7 cellular contexts compared by ENCODE assay signal in the genomic region with DNA sequence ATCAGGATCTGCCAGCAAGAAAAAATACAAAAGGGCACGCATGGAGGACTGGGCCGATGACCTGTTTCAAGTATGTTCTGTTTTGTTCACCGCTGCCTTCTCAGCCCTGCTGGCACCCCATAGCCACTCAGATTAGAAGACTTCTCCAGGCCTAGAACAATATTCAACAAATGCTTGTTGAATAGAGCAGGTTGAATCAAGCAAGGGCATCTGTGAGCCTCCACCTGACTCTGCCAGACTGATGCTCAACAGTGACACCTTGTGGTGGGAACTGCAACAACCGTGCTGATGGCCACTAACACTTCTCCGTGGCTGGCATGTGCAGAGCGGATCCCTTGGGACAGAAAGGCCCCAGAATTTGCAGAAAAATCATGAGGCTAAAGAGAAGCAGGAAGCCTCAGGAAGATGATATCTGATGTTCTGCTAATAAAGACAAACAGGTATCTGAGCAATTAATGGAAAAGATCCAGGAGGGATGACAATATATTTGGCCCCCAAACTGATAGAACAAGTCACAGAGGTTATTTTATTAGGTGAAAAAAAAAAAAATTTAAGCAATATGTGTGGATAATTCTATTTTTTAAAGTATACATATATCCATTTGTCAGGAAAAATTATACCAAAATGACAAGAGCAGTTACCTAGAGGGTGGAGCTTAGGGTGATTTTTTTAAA.
A peak's percentile ranks its signal among the peaks of the same experiment; 100 is the strongest.
DNase-seq lines count a peak whose midpoint lies in the region; ATAC-seq and TF ChIP-seq lines count a peak whose summit lies in the region.

No MANE protein-coding gene starts in this region.

- H3K9me1 ChIP-seq in IMR-90 (ENCODE audit: insufficient read depth, low read length): no peaks in the 10 kb centered on the region

- CTCF ChIA-PET in IMR-90 (lab: Yijun Ruan, JAX) (interaction anchor here (0.5 to 0.6 kb wide), 6 partner anchors 10 to 883 kb away, joined by 3 to 7 read pairs (median 4); no protein-coding TSS in a partner anchor), PC-9 (lab: Charles Lee) (interaction anchor here (0.6 to 0.8 kb wide), 4 partner anchors 10 to 475 kb away, joined by 3 to 4 read pairs (median 3); no protein-coding TSS in a partner anchor)

- H3K9ac ChIP-seq in IMR-90 (ENCODE audit: low read depth, low read length): no peak overlapping the region

- no peak for TF ChIP-seq POLR2A in IMR-90 (IDR thresholded peaks at IDR 0.05; ENCODE audit: low read depth, low read length)

- TF ChIP-seq CTCF in IMR-90 (conservative IDR thresholded peaks at IDR 0.05; ENCODE audit: low read depth, low read length) (peak; percentile 44), PC-9 (conservative IDR thresholded peaks at IDR 0.05) (peak; percentile 85), astrocyte of the spinal cord (IDR thresholded peaks at IDR 0.05; ENCODE audit: low read depth, low read length) (peak; percentile 79), lung (IDR thresholded peaks at IDR 0.05; ENCODE audit: control extremely low read depth, extremely low read depth) (no peak)

- H2BK15ac ChIP-seq in IMR-90 (ENCODE audit: low read depth, low read length): no peak overlapping the region

- H2BK120ac ChIP-seq in IMR-90 (ENCODE audit: low read depth, low read length): no peak overlapping the region

- H2AFZ ChIP-seq in IMR-90 (replicated peaks; ENCODE audit: low read length, poor library complexity) (no peak overlapping the region), PC-9 (no peak overlapping the region)

- no peak overlapping the region for H3K4me3 ChIP-seq in IMR-90 (ENCODE audit: insufficient read depth, low read depth, low read length)
- H3K4me3 ChIP-seq in PC-9: no peak overlapping the region
- no peak overlapping the region for H3K4me3 ChIP-seq in astrocyte of the spinal cord (ENCODE audit: low read depth, low read length)
- H3K4me3 ChIP-seq in lung: no peak overlapping the region

- dilution Hi-C loops in IMR-90 (cut with HindIII; ENCODE audit: low sequenced_read_pairs, unreplicated experiment): no loop called here

- no peak overlapping the region for H3K18ac ChIP-seq in IMR-90 (ENCODE audit: low read depth, low read length)

- H3K27ac ChIP-seq in IMR-90 (ENCODE audit: insufficient read depth, low read length): no peak overlapping the region
- peak overlapping the region; percentile 79 for H3K27ac ChIP-seq in PC-9
- no peak overlapping the region for H3K27ac ChIP-seq in lung (ENCODE audit: low read depth in 1 of 2, low read length in 1 of 2)

- H2BK5ac ChIP-seq in IMR-90 (ENCODE audit: low read depth, low read length, poor library complexity, severe bottlenecking): no peak overlapping the region

- intact Hi-C loops in IMR-90 (cut with micrococcal nuclease) (loop anchor here (5.0 kb wide), 1 partner anchor 487 kb away; no protein-coding TSS in a partner anchor), PC-9 (cut with micrococcal nuclease; ENCODE audit: unreplicated experiment) (loop anchor here (1.0 to 5.0 kb wide), 3 partner anchors 618 to 827 kb away; no protein-coding TSS in a partner anchor)

- in situ Hi-C loops in IMR-90 (cut with MboI; ENCODE audit: low sequenced_read_pairs) (loop anchor here (25.0 kb wide), 1 partner anchor 283 kb away; a partner anchor contains a TSS), astrocyte of the spinal cord (cut with HindIII; ENCODE audit: low sequenced_read_pairs) (no loop called here)

- no peaks in the 10 kb centered on the region for H3K9me2 ChIP-seq in PC-9 (ENCODE audit: insufficient read depth)

- ATAC-seq in IMR-90 (ENCODE audit: low read depth) (peak; percentile 59; the same call in 1 of the 2 replicates), lung (ENCODE audit: insufficient read depth, low FRiP score) (peak; percentile 34), HG03039 (IDR thresholded peaks at IDR 0.05; ENCODE audit: unreplicated experiment) (no peak)

- H3K23ac ChIP-seq in IMR-90 (ENCODE audit: low read depth, low read length): no peak overlapping the region

- H3K9me3 ChIP-seq in IMR-90 (ENCODE audit: control insufficient read depth, insufficient read depth, low read length) (0 out of 2 replicates have a peak, but pooled peaks cover 2% of the 10 kb centered on the region), PC-9 (ENCODE audit: insufficient read depth, low read depth) (0 out of 2 replicates have a peak, but pooled peaks cover 4% of the 10 kb centered on the region), lung (ENCODE audit: control insufficient read depth in 2 of 2, insufficient read depth in 1 of 2, low read length in 1 of 2) (no peaks in the 10 kb centered on the region)

- no peak overlapping the region for H3K4ac ChIP-seq in IMR-90 (ENCODE audit: low read depth, low read length)

- H4K5ac ChIP-seq in IMR-90 (ENCODE audit: low read depth, low read length): no peak overlapping the region

- DNase-seq in ELF-1 (ENCODE audit: low read depth, low spot score) (peak; percentile 82), IMR-90 (peak; percentile 23), PC-9 (peak; percentile 60 to 66), astrocyte of the spinal cord (ENCODE audit: low read depth, low spot score) (peak; percentile 37), lung (ENCODE audit: low spot score) (peak; percentile 37), ureter (ENCODE audit: low spot score) (peak; percentile 55)

- no peak overlapping the region for H4K8ac ChIP-seq in IMR-90 (ENCODE audit: low read depth in 2 of 2, low read length in 2 of 2)

- H3K4me2 ChIP-seq in IMR-90 (ENCODE audit: low read depth, low read length): no peak overlapping the region
- H3K4me2 ChIP-seq in PC-9: peak overlapping the region; percentile 20

- no peak overlapping the region for H2AK5ac ChIP-seq in IMR-90 (ENCODE audit: low read depth, low read length)

- H3K56ac ChIP-seq in IMR-90 (ENCODE audit: extremely low read depth, insufficient read depth, low read length): no peak overlapping the region

- H3K14ac ChIP-seq in IMR-90 (replicated peaks; ENCODE audit: low read depth, low read length): no peak overlapping the region

- H4K91ac ChIP-seq in IMR-90 (ENCODE audit: insufficient read depth, low read depth, low read length): no peak overlapping the region

- no peak overlapping the region for H2AK9ac ChIP-seq in IMR-90 (replicated peaks; ENCODE audit: low read depth, low read length, poor library complexity)

- no peak for TF ChIP-seq RAD21 in IMR-90 (IDR thresholded peaks at IDR 0.05; ENCODE audit: low read length)

- H3F3A ChIP-seq in PC-9 (ENCODE audit: insufficient read depth, low read depth): peaks cover 12% of the 10 kb centered on the region; the same call in 1 of the 2 replicates

- H3K27me3 ChIP-seq in IMR-90 (ENCODE audit: control insufficient read depth, insufficient read depth, low read length) (no peaks in the 10 kb centered on the region), PC-9 (ENCODE audit: insufficient read depth, low read depth) (no peaks in the 10 kb centered on the region), lung (ENCODE audit: control insufficient read depth, insufficient read depth) (no peaks in the 10 kb centered on the region)

- no peaks in the 10 kb centered on the region for H3K36me3 ChIP-seq in IMR-90 (ENCODE audit: control insufficient read depth, insufficient read depth, low read length)
- H3K36me3 ChIP-seq in PC-9 (ENCODE audit: low read depth): no peaks in the 10 kb centered on the region
- H3K36me3 ChIP-seq in lung (ENCODE audit: control insufficient read depth in 2 of 2, insufficient read depth in 2 of 2, low read length in 2 of 2): no peaks in the 10 kb centered on the region

- POLR2A ChIA-PET in IMR-90 (lab: Charles Lee; ENCODE audit: unreplicated experiment) (no interaction called here), PC-9 (lab: Charles Lee; ENCODE audit: unreplicated experiment) (no interaction called here)

- WGBS in IMR-90 (ENCODE audit: extremely low coverage in 2 of 2, insufficient read length in 1 of 2), 2 experiments: 47% methylated on average over 3 of the region's 6 CpGs; no CpG with 5 or more reads in 1 of the 2 experiments
- 51 to 53% methylated on average over 6 of the region's 6 CpGs for WGBS in lung, 2 donors

- H4K20me1 ChIP-seq in IMR-90 (ENCODE audit: insufficient read depth, low read length) (no peaks in the 10 kb centered on the region), PC-9 (ENCODE audit: insufficient read depth) (no peaks in the 10 kb centered on the region)

- no peaks in the 10 kb centered on the region for H3K4me1 ChIP-seq in IMR-90 (ENCODE audit: control insufficient read depth, insufficient read depth, low read length)
- H3K4me1 ChIP-seq in PC-9 (replicated peaks; ENCODE audit: insufficient read depth): peaks cover 18% of the 10 kb centered on the region
- no peaks in the 10 kb centered on the region for H3K4me1 ChIP-seq in lung (ENCODE audit: control insufficient read depth in 2 of 2, insufficient read depth in 2 of 2, low read length in 2 of 2)

- H3K79me1 ChIP-seq in IMR-90 (ENCODE audit: low read depth in 1 of 2, low read length in 2 of 2): no peaks in the 10 kb centered on the region

- H3K79me2 ChIP-seq in PC-9 (ENCODE audit: low read depth): no peaks in the 10 kb centered on the region

- H2BK20ac ChIP-seq in IMR-90 (ENCODE audit: low read depth, low read length): no peak overlapping the region

- BruUV-seq in IMR-90 (replicated peaks; lab: Mats Ljungman, UMichigan) (no TSS peak), PC-9 (replicated peaks; lab: Mats Ljungman, UMichigan) (no TSS peak)

TF ChIP-seq in IMR-90, 13 proteins besides CTCF, POLR2A, EP300 and RAD21:
- TF ChIP-seq CHD1 (IDR thresholded peaks at IDR 0.05; ENCODE audit: low read depth, low read length): no peak

Comparison
In these comparisons a context has a peak if more than half of its experiments do, and no peak if none do; other contexts are left out.
1. DNase-seq: peak in every context shown above with its lines; median percentile 82 in ELF-1; 63 in PC-9; 55 in ureter; 37 in astrocyte of the spinal cord; 37 in lung; 23 in IMR-90.